In genomic region chr1:175209493-175209921, GRCh38 we compare ENCODE assay signal across 9 cellular contexts. TPM values are rescaled to one million over a fixed set of nuclear protein-coding genes. Genes with fewer than 3 reads are reported as not detected.
DNase-seq lines count a peak whose midpoint lies in the region; ATAC-seq and TF ChIP-seq lines count a peak whose summit lies in the region.
"Had no signal": no experiment of that assay in that cellular context is flagged by ENCODE, and none has a peak within 500 bp of the region (broad histone marks: within the 10 kb centered on the region; RNA-seq: fewer than 3 reads in every experiment).

No MANE protein-coding gene starts in this region.

- H3K4me2 ChIP-seq in smooth muscle cell = no peak overlapping the region

- H3K36me3 Mint-ChIP-seq in naive thymus-derived CD8-positive, alpha-beta T cell = no peaks in the 10 kb centered on the region

- H3K27me3 Mint-ChIP-seq in naive thymus-derived CD8-positive, alpha-beta T cell = no peaks in the 10 kb centered on the region

- H3K9me3 ChIP-seq in SK-N-MC (ENCODE audit: low read depth, low read length) = no peaks in the 10 kb centered on the region
- no peaks in the 10 kb centered on the region for H3K9me3 ChIP-seq in smooth muscle cell (replicated peaks; ENCODE audit: low read depth)

- DNase-seq in SK-N-MC (ENCODE audit: low read depth, low spot score) (no peak), SHP77 treated with DMSO at 0.1 percent for 48 hours (lab: John Stamatoyannopoulos, UW) (no peak), GM03348 (ENCODE audit: low spot score) (no peak), smooth muscle cell (lab: John Stamatoyannopoulos, UW; ENCODE audit: unreplicated experiment) (no peak)
- DNase-seq in naive thymus-derived CD8-positive, alpha-beta T cell = peak in 2 of 10 donors; percentile 24 to 64
- DNase-seq: left ventricle myocardium inferior had no signal

- no peaks in the 10 kb centered on the region for H3K79me2 ChIP-seq in smooth muscle cell (ENCODE audit: low read depth)

- no peaks in the 10 kb centered on the region for H3K36me3 ChIP-seq in SK-N-MC (ENCODE audit: insufficient read depth, low read length)
- no peaks in the 10 kb centered on the region for H3K36me3 ChIP-seq in smooth muscle cell (ENCODE audit: low read depth)
- H3K36me3 ChIP-seq: left ventricle myocardium inferior had no signal

- POLR2A ChIA-PET in naive thymus-derived CD8-positive, alpha-beta T cell (lab: Charles Lee) = interaction anchor here (1.0 to 3.7 kb wide), 10 partner anchors 9 to 186 kb away, joined by 3 to 55 read pairs (median 5); partner anchors contain the start of genes KIAA0040 and MRPS14

- peak overlapping the region; percentile 29; the same call in 1 of the 2 replicates for H3K27ac ChIP-seq in SK-N-MC
- H3K27ac ChIP-seq in smooth muscle cell (ENCODE audit: low read depth) = no peak overlapping the region
- H3K27ac ChIP-seq: left ventricle myocardium inferior had no signal

- WGBS in smooth muscle cell (ENCODE audit: low lambda C conversion rate) = 93% methylated on average over 1 of the region's 1 CpG

- H3K27ac Mint-ChIP-seq in naive thymus-derived CD8-positive, alpha-beta T cell = peak overlapping the region; percentile 55 to 98 (median 96)

- H3K27me3 ChIP-seq in smooth muscle cell (ENCODE audit: low read depth) = no peaks in the 10 kb centered on the region

- peak overlapping the region; percentile 75 to 91 (median 86) for H3K4me3 Mint-ChIP-seq in naive thymus-derived CD8-positive, alpha-beta T cell

- no peaks in the 10 kb centered on the region for H3K4me1 ChIP-seq in smooth muscle cell (ENCODE audit: low read depth)

- H3K9ac ChIP-seq in SK-N-MC (ENCODE audit: insufficient read length) (no peak overlapping the region), smooth muscle cell (ENCODE audit: low read depth) (no peak overlapping the region)

- H4K20me1 ChIP-seq in smooth muscle cell (ENCODE audit: low read depth) = no peaks in the 10 kb centered on the region

- H3K9me3 Mint-ChIP-seq in naive thymus-derived CD8-positive, alpha-beta T cell = no peaks in the 10 kb centered on the region

- ATAC-seq in GM18907 (IDR thresholded peaks at IDR 0.05; ENCODE audit: unreplicated experiment) = peak; percentile 39
- ATAC-seq in HG02763 (IDR thresholded peaks at IDR 0.05; ENCODE audit: unreplicated experiment) = peak; percentile 45
- ATAC-seq in naive thymus-derived CD8-positive, alpha-beta T cell = peak; percentile 72 to 75
- no peak for ATAC-seq in HG02571 (IDR thresholded peaks at IDR 0.05; ENCODE audit: unreplicated experiment)

- H3K4me1 Mint-ChIP-seq in naive thymus-derived CD8-positive, alpha-beta T cell = peaks cover 29 to 82% (median 68%) of the 10 kb centered on the region in 4 donors

- no peak for TF ChIP-seq CTCF in smooth muscle cell (IDR thresholded peaks at IDR 0.05; ENCODE audit: borderline replicate concordance, insufficient read depth, poor library complexity, severe bottlenecking)

- H3K4me3 ChIP-seq in SK-N-MC (peak overlapping the region; percentile 7), smooth muscle cell (no peak overlapping the region)
- H3K4me3 ChIP-seq: left ventricle myocardium inferior had no signal

- no peak overlapping the region for H2AFZ ChIP-seq in smooth muscle cell (ENCODE audit: low read depth)

- no peaks in the 10 kb centered on the region for H3F3A ChIP-seq in smooth muscle cell (ENCODE audit: low read depth)

RNA-seq across cellular contexts. Expression of gene KIAA0040, which starts 16.9 kb away (rescaled TPM):
- 10 to 100 TPM; 25.1 to 25.7 TPM for total RNA-seq in naive thymus-derived CD8-positive, alpha-beta T cell
- polyA plus RNA-seq in naive thymus-derived CD8-positive, alpha-beta T cell = 10 to 100 TPM; 26.0 to 32.5 (median 28.9) TPM
- 7.2 and 8.9 TPM in 2 replicates for total RNA-seq in smooth muscle cell
- 3.8 and 8.4 TPM in 2 replicates for polyA plus RNA-seq in smooth muscle cell
